Comparison of ENCODE assay signal across 10 cellular contexts in the genomic region with DNA sequence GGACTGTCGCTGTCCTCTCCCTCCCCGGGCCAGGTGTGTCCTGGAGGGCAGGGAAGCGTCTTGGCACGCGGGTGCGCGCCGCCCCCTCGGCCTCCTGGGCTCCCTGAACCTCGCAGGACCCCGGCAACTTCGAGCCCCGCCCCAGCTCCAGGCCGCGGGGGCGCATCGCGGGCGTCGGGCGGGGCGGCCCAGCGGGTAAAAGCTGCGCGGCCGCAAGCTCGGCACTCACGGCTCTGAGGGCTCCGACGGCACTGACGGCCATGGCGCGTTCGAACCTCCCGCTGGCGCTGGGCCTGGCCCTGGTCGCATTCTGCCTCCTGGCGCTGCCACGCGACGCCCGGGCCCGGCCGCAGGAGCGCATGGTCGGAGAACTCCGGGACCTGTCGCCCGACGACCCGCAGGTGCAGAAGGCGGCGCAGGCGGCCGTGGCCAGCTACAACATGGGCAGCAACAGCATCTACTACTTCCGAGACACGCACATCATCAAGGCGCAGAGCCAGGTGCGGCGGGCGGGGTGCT. TPM values are rescaled to one million over a fixed set of nuclear protein-coding genes. Genes with fewer than 3 reads are reported as not detected.
DNase-seq lines count a peak whose midpoint lies in the region; ATAC-seq and TF ChIP-seq lines count a peak whose summit lies in the region.
"Had no signal": no experiment of that assay in that cellular context is flagged by ENCODE, and none has a peak within 500 bp of the region (broad histone marks: within the 10 kb centered on the region; RNA-seq: fewer than 3 reads in every experiment).

A gene with protein sequence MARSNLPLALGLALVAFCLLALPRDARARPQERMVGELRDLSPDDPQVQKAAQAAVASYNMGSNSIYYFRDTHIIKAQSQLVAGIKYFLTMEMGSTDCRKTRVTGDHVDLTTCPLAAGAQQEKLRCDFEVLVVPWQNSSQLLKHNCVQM (plus strand): TSS at position 224 of the 519 bp plus-strand sequence. CDS start 37 bp downstream, at position 261.

- H3K4me1 ChIP-seq in iPS-20b (ENCODE audit: insufficient read depth, low read length), result peaks cover 3% of the 10 kb centered on the region; the same call in 1 of the 2 replicates
- peaks cover 9% of the 10 kb centered on the region for H3K4me1 ChIP-seq in smooth muscle cell (ENCODE audit: low read depth)

- TF ChIP-seq CTCF in smooth muscle cell (IDR thresholded peaks at IDR 0.05; ENCODE audit: borderline replicate concordance, insufficient read depth, poor library complexity, severe bottlenecking), result no peak

- H3K4me1 Mint-ChIP-seq in T-helper 17 cell, result peaks cover 5% of the 10 kb centered on the region

- H3K27me3 Mint-ChIP-seq in T-helper 17 cell, result peaks cover 13% of the 10 kb centered on the region

- DNase-seq in NCI-H146 (lab: John Stamatoyannopoulos, UW) (peak; percentile 49), NCI-H146 treated with DMSO at 0.1 percent for 48 hours (lab: John Stamatoyannopoulos, UW; ENCODE audit: unreplicated experiment) (no peak), T-helper 17 cell (no peak), smooth muscle cell (lab: John Stamatoyannopoulos, UW; ENCODE audit: unreplicated experiment) (no peak), islet precursor cell (no peak)
- no peak for DNase-seq in activated CD4-positive, CD25-positive, alpha-beta regulatory T cell (lab: John Stamatoyannopoulos, UW)
- DNase-seq: NCI-H1092 treated with DMSO at 0.1 percent for 48 hours, OCI-M1 had no signal

- peak within 1 kb of the TSS; percentile 32; the same call in 1 of the 2 replicates for H3K4me3 ChIP-seq in iPS-20b (ENCODE audit: low read length)
- no peak within 1 kb of the TSS for H3K4me3 ChIP-seq in smooth muscle cell

- H3K9me3 ChIP-seq in T-helper 17 cell (ENCODE audit: control insufficient read depth, low read length, poor library complexity, severe bottlenecking) (no peaks in the 10 kb centered on the region), iPS-20b (ENCODE audit: insufficient read depth, low read depth, low read length) (no peaks in the 10 kb centered on the region), smooth muscle cell (replicated peaks; ENCODE audit: low read depth) (no peaks in the 10 kb centered on the region)

- no peaks in the 10 kb centered on the region for H3K79me2 ChIP-seq in smooth muscle cell (ENCODE audit: low read depth)

- H3F3A ChIP-seq in smooth muscle cell (ENCODE audit: low read depth), result peaks cover 5% of the 10 kb centered on the region

- no peak within 1 kb of the TSS for H2AFZ ChIP-seq in smooth muscle cell (ENCODE audit: low read depth)

- H3K9ac ChIP-seq in iPS-20b (ENCODE audit: low read depth, low read length) (no peak within 1 kb of the TSS), smooth muscle cell (ENCODE audit: low read depth) (no peak within 1 kb of the TSS)

- 25% methylated on average over 59 of the region's 61 CpGs for WGBS in smooth muscle cell (ENCODE audit: low lambda C conversion rate)

- H4K20me1 ChIP-seq in smooth muscle cell (ENCODE audit: low read depth), result no peaks in the 10 kb centered on the region

- ATAC-seq in T-helper 17 cell, result peak; percentile 16
- ATAC-seq in HG02870 (IDR thresholded peaks at IDR 0.05; ENCODE audit: unreplicated experiment), result no peak

- H3K27ac Mint-ChIP-seq in T-helper 17 cell, result no peak within 1 kb of the TSS

- peaks cover 2% of the 10 kb centered on the region for H3K36me3 Mint-ChIP-seq in T-helper 17 cell (ENCODE audit: low read depth)

- H3K27ac ChIP-seq in iPS-20b (ENCODE audit: low read length) (no peak within 1 kb of the TSS), smooth muscle cell (ENCODE audit: low read depth) (peak within 1 kb of the TSS; percentile 59)

- H3K4me2 ChIP-seq in smooth muscle cell, result peak within 1 kb of the TSS; percentile 33

- H3K4me3 Mint-ChIP-seq in T-helper 17 cell, result peak within 1 kb of the TSS; percentile 31

- H3K36me3 ChIP-seq in iPS-20b (ENCODE audit: insufficient read depth, low read depth, low read length), result no peaks in the 10 kb centered on the region
- no peaks in the 10 kb centered on the region for H3K36me3 ChIP-seq in smooth muscle cell (ENCODE audit: low read depth)

- H3K27me3 ChIP-seq in iPS-20b (ENCODE audit: insufficient read depth, low read length) (peaks cover 29% of the 10 kb centered on the region), smooth muscle cell (ENCODE audit: low read depth) (peaks cover 14% of the 10 kb centered on the region)

RNA-seq across cellular contexts. Expression of the gene that starts here (rescaled TPM):
- total RNA-seq in T-helper 17 cell, result not detected
- total RNA-seq in smooth muscle cell, result 54.1 and 97.0 TPM in 2 replicates
- 37.6 and 118 TPM in 2 replicates for polyA plus RNA-seq in smooth muscle cell

Comparison
In these comparisons a context has a peak if more than half of its experiments do, and no peak if none do; other contexts are left out.
1. RNA of the gene that starts here (total RNA-seq): 54.1 to 97.0 TPM in smooth muscle cell; not detected in T-helper 17 cell; every median in the first group is over 10 times any median in the second.
2. Peak in ATAC-seq in T-helper 17 cell; RNA of the gene not detected or under 1 TPM.